Comparison of ENCODE assay signal across 14 cellular contexts in the genomic region with DNA sequence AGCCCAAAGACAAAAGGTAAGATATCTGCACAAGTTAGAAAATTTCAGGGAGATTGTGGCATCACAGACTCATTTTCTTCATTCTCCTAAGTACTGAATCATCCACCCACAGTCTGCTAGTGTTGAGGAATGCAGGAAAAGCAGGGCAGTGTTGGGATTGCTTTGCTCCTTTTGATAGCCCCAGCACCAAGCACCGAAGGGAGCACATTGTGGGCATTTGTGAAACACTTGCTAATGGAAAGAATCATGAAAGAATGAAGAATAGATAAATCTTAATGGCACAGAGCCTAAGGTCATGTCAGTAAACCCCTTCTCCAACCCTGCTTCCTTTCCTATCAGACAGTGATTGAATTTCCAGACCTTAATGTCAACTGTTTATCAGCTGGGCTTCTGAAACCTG.
DNase-seq lines count a peak whose midpoint lies in the region; ATAC-seq and TF ChIP-seq lines count a peak whose summit lies in the region.
"Had no signal": no experiment of that assay in that cellular context is flagged by ENCODE, and none has a peak within 500 bp of the region (broad histone marks: within the 10 kb centered on the region; RNA-seq: fewer than 3 reads in every experiment).

No MANE protein-coding gene starts in this region.

- no peaks in the 10 kb centered on the region; the same call in none of the 2 replicates for H3K27me3 Mint-ChIP-seq in HFFc6 (ENCODE audit: insufficient read depth)
- H3K27me3 Mint-ChIP-seq: dendritic cell treated with granulocyte-macrophage colony-stimulating factor and Interleukin-4, amounts not matched to agents 40 ng/mL and 50 ng/mL, for 4 days had no signal

- no peaks in the 10 kb centered on the region for H3K36me3 ChIP-seq in thyroid gland
- H3K36me3 ChIP-seq: gastrocnemius medialis had no signal

- intact Hi-C loops in thyroid gland (cut with DNase I), result no loop called here

- 23 to 32% methylated on average over 1 of the region's 1 CpG for WGBS in thyroid gland, 2 donors

- H3K9me3 Mint-ChIP-seq in HFFc6, result no peaks in the 10 kb centered on the region
- H3K9me3 Mint-ChIP-seq: activated naive CD4-positive, alpha-beta T cell treated with anti-CD3 and anti-CD28 coated beads for 36 hours; dendritic cell treated with granulocyte-macrophage colony-stimulating factor and Interleukin-4, amounts not matched to agents 40 ng/mL and 50 ng/mL, for 4 days; nephron had no signal

- H3K4me3 Mint-ChIP-seq in HFFc6, result peak overlapping the region; percentile 17; the same call in 1 of the 2 replicates
- H3K4me3 Mint-ChIP-seq: activated naive CD4-positive, alpha-beta T cell treated with anti-CD3 and anti-CD28 coated beads for 36 hours; dendritic cell treated with granulocyte-macrophage colony-stimulating factor and Interleukin-4, amounts not matched to agents 40 ng/mL and 50 ng/mL, for 4 days; nephron had no signal

- H3K4me3 ChIP-seq in astrocyte of the spinal cord (ENCODE audit: low read depth, low read length), result no peak overlapping the region
- H3K4me3 ChIP-seq in thyroid gland (replicated peaks in 1 of 3), result no peak overlapping the region
- H3K4me3 ChIP-seq: gastrocnemius medialis had no signal

- no peaks in the 10 kb centered on the region for H3K27me3 ChIP-seq in thyroid gland
- H3K27me3 ChIP-seq: gastrocnemius medialis had no signal

- in situ Hi-C loops in astrocyte of the spinal cord (cut with HindIII; ENCODE audit: low sequenced_read_pairs), result no loop called here

- TF ChIP-seq CTCF in HFFc6 (IDR thresholded peaks at IDR 0.05) (no peak), astrocyte of the spinal cord (IDR thresholded peaks at IDR 0.05; ENCODE audit: low read depth, low read length) (no peak), thyroid gland (IDR thresholded peaks at IDR 0.05) (no peak)

- peaks cover 0 to 9% of the 10 kb centered on the region in 2 donors for H3K4me1 ChIP-seq in thyroid gland
- H3K4me1 ChIP-seq: gastrocnemius medialis had no signal

- peak overlapping the region; percentile 70 for H3K27ac Mint-ChIP-seq in HFFc6
- H3K27ac Mint-ChIP-seq: activated naive CD4-positive, alpha-beta T cell treated with anti-CD3 and anti-CD28 coated beads for 36 hours; dendritic cell treated with granulocyte-macrophage colony-stimulating factor and Interleukin-4, amounts not matched to agents 40 ng/mL and 50 ng/mL, for 4 days; nephron had no signal

- no peak for ATAC-seq in HG02678 (IDR thresholded peaks at IDR 0.05; ENCODE audit: unreplicated experiment)
- ATAC-seq in GM18868 (IDR thresholded peaks at IDR 0.05; ENCODE audit: unreplicated experiment), result no peak

- H3K36me3 Mint-ChIP-seq in HFFc6 (ENCODE audit: low read depth), result no peaks in the 10 kb centered on the region

- no peaks in the 10 kb centered on the region for H3K9me3 ChIP-seq in thyroid gland
- H3K9me3 ChIP-seq: gastrocnemius medialis had no signal

- no peak overlapping the region for H3K27ac ChIP-seq in thyroid gland

- DNase-seq in HFFc6 (peak; percentile 31), astrocyte of the spinal cord (ENCODE audit: low read depth, low spot score) (peak; percentile 32), islet precursor cell (peak; percentile 84), thyroid gland (peak; percentile 9 to 10), NCI-H524 (lab: John Stamatoyannopoulos, UW) (no peak)
- DNase-seq: activated naive CD4-positive, alpha-beta T cell treated with anti-CD3 and anti-CD28 coated beads for 36 hours; gastrocnemius medialis; KBM-7; kidney; substantia nigra had no signal

- peaks cover 31% of the 10 kb centered on the region for H3K4me1 Mint-ChIP-seq in HFFc6 (ENCODE audit: low read depth)

- TF ChIP-seq POLR2A in thyroid gland (IDR thresholded peaks at IDR 0.05), result no peak

Comparison
In these comparisons a context has a peak if more than half of its experiments do, and no peak if none do; other contexts are left out.
1. DNase-seq: peak in HFFc6 (single experiment), astrocyte of the spinal cord (single experiment), islet precursor cell (single experiment) and thyroid gland (2 of 2); none in NCI-H524 (0 of 2).